In genomic region chr7:7183061-7183832, GRCh38 we compare ENCODE assay signal across 8 cellular contexts. TPM values are rescaled to one million over a fixed set of nuclear protein-coding genes. Genes with fewer than 3 reads are reported as not detected.
DNase-seq lines count a peak whose midpoint lies in the region; ATAC-seq and TF ChIP-seq lines count a peak whose summit lies in the region.

No MANE protein-coding gene starts in this region.

- peak overlapping the region; percentile 87 for H2AFZ ChIP-seq in SK-N-SH (ENCODE audit: low read depth)

- H3K4me1 ChIP-seq in SK-N-SH (ENCODE audit: control insufficient read depth in 1 of 2, insufficient read depth in 2 of 2, low read depth in 1 of 2, low read length in 1 of 2) = peaks cover 8 to 26% of the 10 kb centered on the region in 2 experiments; a peak in 3 of 4 replicates
- H3K4me1 ChIP-seq in iPS-18a (ENCODE audit: control insufficient read depth, low read depth, low read length) = peaks cover 30% of the 10 kb centered on the region

- peaks cover 0 to 7% of the 10 kb centered on the region in 2 experiments for H3K36me3 ChIP-seq in SK-N-SH (replicated peaks in 1 of 2; ENCODE audit: control insufficient read depth in 1 of 2, insufficient read depth in 2 of 2, low read length in 1 of 2)
- peaks cover 9% of the 10 kb centered on the region for H3K36me3 ChIP-seq in iPS-18a (ENCODE audit: control insufficient read depth, low read depth, low read length)

- TF ChIP-seq RAD21 in SK-N-SH (IDR thresholded peaks at IDR 0.05; ENCODE audit: low read length) = no peak

- CTCF ChIA-PET in SK-N-SH (lab: Yijun Ruan, JAX) = interaction anchor here (0.7 to 2.4 kb wide), 10 partner anchors 27 to 337 kb away, joined by 3 to 13 read pairs (median 3); no protein-coding TSS in a partner anchor

- TF ChIP-seq CTCF in SK-N-SH (IDR thresholded peaks at IDR 0.05) = no peak

- no peak for TF ChIP-seq EP300 in SK-N-SH (IDR thresholded peaks at IDR 0.05; ENCODE audit: borderline replicate concordance in 1 of 2, low read depth in 1 of 2, low read length in 1 of 2)

- peak overlapping the region; percentile 81 for H3K9ac ChIP-seq in SK-N-SH
- peak overlapping the region; percentile 76 for H3K9ac ChIP-seq in iPS-18a (ENCODE audit: low read length)

- POLR2A ChIA-PET in SK-N-SH (lab: Yijun Ruan, JAX) = interaction anchor here (0.6 kb wide), 1 partner anchor 358 kb away, joined by 4 read pairs; no protein-coding TSS in a partner anchor

- H3K4me3 ChIP-seq in SK-N-SH (ENCODE audit: low read depth in 2 of 2, low read length in 1 of 2) = peak overlapping the region; percentile 78 to 100
- H3K4me3 ChIP-seq in iPS-18a (ENCODE audit: low read length) = peak overlapping the region; percentile 80
- peak overlapping the region; percentile 90 to 98 (median 94) for H3K4me3 ChIP-seq in skin epidermis

- H4K20me1 ChIP-seq in SK-N-SH (ENCODE audit: insufficient read depth) = no peaks in the 10 kb centered on the region

- peaks cover 49% of the 10 kb centered on the region for H3K79me2 ChIP-seq in SK-N-SH (ENCODE audit: insufficient read depth)

- peak overlapping the region; percentile 77 to 95 for H3K27ac ChIP-seq in SK-N-SH (ENCODE audit: low read depth in 2 of 2, low read length in 1 of 2)
- peak overlapping the region; percentile 27 for H3K27ac ChIP-seq in iPS-18a (ENCODE audit: low read length)
- peak overlapping the region; percentile 82 to 98 (median 95) for H3K27ac ChIP-seq in skin epidermis

- H3K9me3 ChIP-seq in SK-N-SH = no peaks in the 10 kb centered on the region
- no peaks in the 10 kb centered on the region for H3K9me3 ChIP-seq in iPS-18a (ENCODE audit: control insufficient read depth, low read depth, low read length)

- H3K27me3 ChIP-seq in SK-N-SH (ENCODE audit: insufficient read depth) = no peaks in the 10 kb centered on the region
- H3K27me3 ChIP-seq in iPS-18a (ENCODE audit: control insufficient read depth, insufficient read depth, low read length) = no peaks in the 10 kb centered on the region

- peaks cover 21% of the 10 kb centered on the region for H3F3A ChIP-seq in SK-N-SH (replicated peaks; ENCODE audit: insufficient read depth)

- H3K9me2 ChIP-seq in SK-N-SH = no peaks in the 10 kb centered on the region

- H3K4me2 ChIP-seq in SK-N-SH = peak overlapping the region; percentile 86

- 2% methylated on average over 41 of the region's 44 CpGs for WGBS in SK-N-SH (ENCODE audit: low lambda C conversion rate)

- peak; percentile 25 for ATAC-seq in GM21360 (IDR thresholded peaks at IDR 0.05; ENCODE audit: unreplicated experiment)

- peak; percentile 64 for DNase-seq in DMS153 treated with DMSO at 0.1 percent for 48 hours (lab: John Stamatoyannopoulos, UW; ENCODE audit: unreplicated experiment)
- peak; percentile 59 for DNase-seq in HK-2 (ENCODE audit: unreplicated experiment)
- DNase-seq in SK-N-SH = peak; percentile 82
- DNase-seq in astrocyte of the hippocampus (ENCODE audit: low read depth, low spot score) = peak; percentile 66
- no peak for DNase-seq in A172 (ENCODE audit: low spot score)

TF ChIP-seq in SK-N-SH, 30 proteins besides CTCF, POLR2A, EP300 and RAD21:
- TF ChIP-seq FOXM1 (IDR thresholded peaks at IDR 0.05; ENCODE audit: low read depth) (no peak), MXI1 (IDR thresholded peaks at IDR 0.05; ENCODE audit: low read depth, low read length) (0 out of 2 replicates have a peak, but pooled peaks have one; percentile 51), TEAD4 (IDR thresholded peaks at IDR 0.05; ENCODE audit: borderline replicate concordance, insufficient read depth) (peak; percentile 5; the same call in 1 of the 2 replicates), GABPA (IDR thresholded peaks at IDR 0.05; ENCODE audit: low read depth) (no peak), MAX (IDR thresholded peaks at IDR 0.05; ENCODE audit: low read depth) (no peak), SIN3A (IDR thresholded peaks at IDR 0.05; ENCODE audit: borderline replicate concordance, low read depth, low read length) (no peak), TCF12 (IDR thresholded peaks at IDR 0.05) (no peak)

RNA-seq across cellular contexts. Expression of gene C1GALT1, which starts 0.9 kb away (rescaled TPM):
- 15.2 and 16.4 TPM in 2 replicates for polyA plus RNA-seq in SK-N-SH (2012; rRNA removed)
- polyA plus RNA-seq in SK-N-SH (2012; cell fraction: cytosol; rRNA removed) = 21.5 and 25.5 TPM in 2 replicates
- polyA plus RNA-seq in SK-N-SH (2012; cell fraction: nucleus; rRNA removed) = 10.5 and 18.6 TPM in 2 replicates
- 65.8 and 68.5 TPM in 2 replicates for total RNA-seq in A172 (2014; rRNA removed; shearing (Covaris generic))

Comparison
In these comparisons a context has a peak if more than half of its experiments do, and no peak if none do; other contexts are left out.
1. H3K27ac ChIP-seq: peak in every context shown above with its lines; median percentile 95 in skin epidermis; 86 in SK-N-SH; 27 in iPS-18a.